2 cellular contexts compared by ENCODE assay signal in genomic region chr2:181778621-181779195, GRCh38.
TF ChIP-seq lines count a peak whose summit lies in the region.

No MANE protein-coding gene starts in this region.

TF ChIP-seq in HCT116, 20 proteins besides CTCF, POLR2A, EP300 and RAD21:
- peak; percentile 30; the same call in 1 of the 2 replicates for TF ChIP-seq EGR1 (IDR thresholded peaks at IDR 0.05; ENCODE audit: low read depth)
- TF ChIP-seq REST (IDR thresholded peaks at IDR 0.05; ENCODE audit: low read depth) = no peak
- no peak for TF ChIP-seq EZH2 (IDR thresholded peaks at IDR 0.05)
- TF ChIP-seq JUND (IDR thresholded peaks at IDR 0.05) = peak; percentile 93
- TF ChIP-seq SP1 (IDR thresholded peaks at IDR 0.05; ENCODE audit: low read depth) = peak; percentile 86
- peak; percentile 87 for TF ChIP-seq FOSL1 (IDR thresholded peaks at IDR 0.05; ENCODE audit: low read depth)
- TF ChIP-seq ATF3 (IDR thresholded peaks at IDR 0.05) = no peak
- peak; percentile 60 for TF ChIP-seq CEBPB (IDR thresholded peaks at IDR 0.05; ENCODE audit: low read depth)
- TF ChIP-seq ZBTB33 (IDR thresholded peaks at IDR 0.05; ENCODE audit: extremely low read depth, insufficient replicate concordance, low read length) = no peak
- TF ChIP-seq SRF (IDR thresholded peaks at IDR 0.05; ENCODE audit: low read depth) = peak; percentile 50; the same call in 1 of the 2 replicates
- TF ChIP-seq MAX (IDR thresholded peaks at IDR 0.05) = peak; percentile 48; the same call in 1 of the 2 replicates
- no peak for TF ChIP-seq YY1 (IDR thresholded peaks at IDR 0.05; ENCODE audit: extremely low read depth, insufficient replicate concordance, low read depth, low read length)
- peak; percentile 88 for TF ChIP-seq TCF7L2 (IDR thresholded peaks at IDR 0.05; ENCODE audit: borderline replicate concordance, extremely low read depth, insufficient read depth, insufficient read length)
- peak; percentile 77; the same call in 1 of the 2 replicates for TF ChIP-seq CBX3 (IDR thresholded peaks at IDR 0.05; ENCODE audit: low read depth)
- TF ChIP-seq POLR2AphosphoS5 (IDR thresholded peaks at IDR 0.05; ENCODE audit: low read depth, low read length) = peak; percentile 62; the same call in 1 of the 2 replicates

TF ChIP-seq in SK-N-SH treated with all-trans-retinoic acid at 6 μM for 48 hours, 23 proteins besides CTCF, POLR2A, EP300 and RAD21:
- no peak for TF ChIP-seq OSR1 (CRISPR knock-in tag; IDR thresholded peaks at IDR 0.05)
- TF ChIP-seq CSDC2 (CRISPR knock-in tag; IDR thresholded peaks at IDR 0.05) = no peak
- no peak for TF ChIP-seq ARNTL (CRISPR knock-in tag; IDR thresholded peaks at IDR 0.05; ENCODE audit: borderline replicate concordance, low read depth)
- TF ChIP-seq RARB (CRISPR knock-in tag; IDR thresholded peaks at IDR 0.05) = no peak
- TF ChIP-seq CREB5 (CRISPR knock-in tag; IDR thresholded peaks at IDR 0.05; ENCODE audit: low read depth) = no peak
- no peak for TF ChIP-seq TOX (CRISPR knock-in tag; IDR thresholded peaks at IDR 0.05; ENCODE audit: borderline replicate concordance)
- TF ChIP-seq PPARA (CRISPR knock-in tag; IDR thresholded peaks at IDR 0.05; ENCODE audit: borderline replicate concordance) = no peak
- TF ChIP-seq CSRNP3 (CRISPR knock-in tag; IDR thresholded peaks at IDR 0.05) = no peak
- no peak for TF ChIP-seq ESRRG (CRISPR knock-in tag; IDR thresholded peaks at IDR 0.05)
